In genomic region chr1:191483997-191484396, GRCh38 we compare ENCODE assay signal across 32 cellular contexts.
"Had no signal": no experiment of that assay in that cellular context is flagged by ENCODE, and none has a peak within 500 bp of the region (broad histone marks: within the 10 kb centered on the region; RNA-seq: fewer than 3 reads in every experiment).

No MANE protein-coding gene starts in this region.

- DNase-seq: activated B cell treated with CpG ODN at 0.5 μM for 24 hours; activated CD4-positive, alpha-beta memory T cell treated with anti-CD3 and anti-CD28 coated beads for 36 hours; activated CD4-positive, alpha-beta T cell treated with anti-CD3 and anti-CD28 coated beads for 4 hours; activated CD4-positive, alpha-beta T cell treated with anti-CD3 and anti-CD28 coated beads, Interleukin-2, amount 10 ng/mL, durations not matched to agents 24 days and 14 days; activated CD4-positive, alpha-beta T cell treated with anti-CD3 and anti-CD28 coated beads, Interleukin-2, amount 50 U/mL, for 1 hour; activated CD4-positive, alpha-beta T cell treated with anti-CD3 and anti-CD28 coated beads, Interleukin-2, amount 50 U/mL, for 4 hours; activated CD4-positive, CD25-positive, alpha-beta regulatory T cell treated with anti-CD3 and anti-CD28 coated beads, Interleukin-2, amount 50 U/mL, for 72 hours; activated CD8-positive, alpha-beta memory T cell treated with anti-CD3 and anti-CD28 coated beads, Interleukin-2, amount 50 U/mL, for 4 hours; activated CD8-positive, alpha-beta T cell treated with anti-CD3 and anti-CD28 coated beads for 36 hours; activated effector memory CD4-positive, alpha-beta T cell treated with anti-CD3 and anti-CD28 coated beads, Interleukin-2, amount 50 U/mL, for 16 hours; activated gamma-delta T cell treated with Interleukin-2 at 50 U/mL for 16 hours; activated naive CD4-positive, alpha-beta T cell; activated naive CD4-positive, alpha-beta T cell treated with anti-CD3 and anti-CD28 coated beads for 36 hours; activated naive CD4-positive, alpha-beta T cell treated with anti-CD3 and anti-CD28 coated beads, Interleukin-2, amount 50 U/mL, for 16 hours; activated naive CD8-positive, alpha-beta T cell treated with anti-CD3 and anti-CD28 coated beads for 36 hours; activated T-cell treated with anti-CD3 and anti-CD28 coated beads for 4 hours; activated T-cell treated with anti-CD3 and anti-CD28 coated beads, Interleukin-2, amount 50 U/mL, for 1 hour; activated T-cell treated with anti-CD3 and anti-CD28 coated beads, Interleukin-2, amount 50 U/mL, for 4 hours; activated T-cell treated with anti-CD3 and anti-CD28 coated beads, Interleukin-2, amount 50 U/mL, for 72 hours; adrenal gland; amniotic stem cell; aorta; body of pancreas; brain microvascular endothelial cell; central memory CD4-positive, alpha-beta T cell; T-helper 2 cell; T-helper 9 cell had no signal

- ATAC-seq: activated CD8-positive, alpha-beta T cell treated with anti-CD3 and anti-CD28 coated beads for 36 hours; activated naive CD4-positive, alpha-beta T cell treated with anti-CD3 and anti-CD28 coated beads, Interleukin-2, amount 50 U/mL, for 72 hours; activated T-cell treated with anti-CD3 and anti-CD28 coated beads, Interleukin-2, amount 50 U/mL, for 4 hours; activated T-cell treated with anti-CD3 and anti-CD28 coated beads, Interleukin-2, amount 50 U/mL, for 72 hours; activated T-helper 17 cell treated with anti-CD3 and anti-CD28 coated beads, Interleukin-2, amount 50 U/mL, for 72 hours; body of pancreas had no signal

- FAIRE-seq: astrocyte had no signal

- H3K27ac ChIP-seq: adrenal gland, body of pancreas, brain microvascular endothelial cell, breast epithelium, VCaP had no signal

- H3K27me3 ChIP-seq: adrenal gland, body of pancreas, brain microvascular endothelial cell, breast epithelium had no signal

- H3K4me1 ChIP-seq: adrenal gland, body of pancreas, breast epithelium had no signal

- H3K36me3 ChIP-seq: adrenal gland, brain microvascular endothelial cell, breast epithelium had no signal

- H3K9me3 ChIP-seq: adrenal gland, body of pancreas had no signal

- H3K4me3 ChIP-seq: adrenal gland, body of pancreas, breast epithelium had no signal
